Comparison of ENCODE assay signal across 28 cellular contexts in the genomic region with DNA sequence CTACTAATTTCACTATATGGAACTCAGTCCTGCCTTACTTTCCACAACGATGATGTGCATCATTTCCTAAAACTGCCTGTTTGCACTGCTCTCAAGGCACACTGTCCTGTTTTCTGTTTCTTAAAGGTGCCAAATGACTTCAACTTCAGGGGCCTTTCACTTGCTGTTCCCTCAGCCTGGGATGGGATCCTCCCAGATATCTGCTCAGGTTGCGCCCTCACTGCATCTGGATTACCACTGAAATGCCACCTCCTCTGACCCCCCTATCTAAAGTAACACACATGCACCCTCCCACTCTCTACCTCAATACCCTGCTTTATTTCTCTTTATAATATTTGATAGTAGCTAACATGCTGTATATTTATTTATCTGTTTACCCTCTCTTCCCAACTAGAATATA.
"Had no signal": no experiment of that assay in that cellular context is flagged by ENCODE, and none has a peak within 500 bp of the region (broad histone marks: within the 10 kb centered on the region; RNA-seq: fewer than 3 reads in every experiment).

No MANE protein-coding gene starts in this region.

- H3K27ac ChIP-seq: ascending aorta, breast epithelium, cardiac muscle cell, colonic mucosa, dorsolateral prefrontal cortex, esophagus muscularis mucosa, foreskin keratinocyte, gastrocnemius medialis had no signal

- ATAC-seq: activated naive CD4-positive, alpha-beta T cell treated with anti-CD3 and anti-CD28 coated beads, Interleukin-2, amount 50 U/mL, for 72 hours; activated T-cell treated with anti-CD3 and anti-CD28 coated beads, Interleukin-2, amount 50 U/mL, for 72 hours; foreskin keratinocyte; gastrocnemius medialis had no signal

- H3K36me3 ChIP-seq: ascending aorta, breast epithelium, cardiac muscle cell, colonic mucosa, esophagus muscularis mucosa, gastrocnemius medialis had no signal

- H3K4me1 ChIP-seq: ascending aorta, breast epithelium, colonic mucosa, esophagus muscularis mucosa, foreskin keratinocyte, gastrocnemius medialis had no signal

- H3K9me3 ChIP-seq: ascending aorta, breast epithelium, colonic mucosa, esophagus muscularis mucosa, gastrocnemius medialis had no signal

- H3K4me3 ChIP-seq: ascending aorta, breast epithelium, cardiac muscle cell, colonic mucosa, dorsolateral prefrontal cortex, esophagus muscularis mucosa, gastrocnemius medialis had no signal

- DNase-seq: activated CD4-positive, alpha-beta memory T cell treated with anti-CD3 and anti-CD28 coated beads, Interleukin-2, amount 10 ng/mL, durations not matched to agents 7 days and 5 days; activated CD4-positive, alpha-beta T cell treated with anti-CD3 and anti-CD28 coated beads for 1 hour; activated CD4-positive, alpha-beta T cell treated with anti-CD3 and anti-CD28 coated beads for 4 hours; activated CD4-positive, alpha-beta T cell treated with anti-CD3 and anti-CD28 coated beads, Interleukin-2, amount 10 ng/mL, durations not matched to agents 7 days and 5 days; activated CD4-positive, alpha-beta T cell treated with anti-CD3 and anti-CD28 coated beads, Interleukin-2, amount 50 U/mL, for 4 hours; activated CD8-positive, alpha-beta memory T cell treated with anti-CD3 and anti-CD28 coated beads, Interleukin-2, amount 50 U/mL, for 48 hours; activated gamma-delta T cell; activated naive CD4-positive, alpha-beta T cell; activated naive CD4-positive, alpha-beta T cell treated with anti-CD3 and anti-CD28 coated beads, Interleukin-2, amount 10 ng/mL, durations not matched to agents 7 days and 5 days; activated naive CD8-positive, alpha-beta T cell treated with anti-CD3 and anti-CD28 coated beads, Interleukin-2, amount 10 ng/mL, durations not matched to agents 7 days and 5 days; activated T-cell treated with anti-CD3 and anti-CD28 coated beads for 4 hours; activated T-cell treated with anti-CD3 and anti-CD28 coated beads, Interleukin-2, amount 50 U/mL, for 24 hours; activated T-cell treated with anti-CD3 and anti-CD28 coated beads, Interleukin-2, amount 50 U/mL, for 72 hours; central memory CD4-positive, alpha-beta T cell; cerebellar nuclear complex; colonic mucosa; dorsolateral prefrontal cortex; effector memory CD4-positive, alpha-beta T cell; erythroblast; foreskin keratinocyte; gastrocnemius medialis; glutamatergic neuron; T-helper 2 cell had no signal

- H3K27me3 ChIP-seq: ascending aorta, breast epithelium, cardiac muscle cell, colonic mucosa, esophagus muscularis mucosa, foreskin keratinocyte, gastrocnemius medialis had no signal
